Comparison of ENCODE assay signal across 10 cellular contexts in the genomic region with DNA sequence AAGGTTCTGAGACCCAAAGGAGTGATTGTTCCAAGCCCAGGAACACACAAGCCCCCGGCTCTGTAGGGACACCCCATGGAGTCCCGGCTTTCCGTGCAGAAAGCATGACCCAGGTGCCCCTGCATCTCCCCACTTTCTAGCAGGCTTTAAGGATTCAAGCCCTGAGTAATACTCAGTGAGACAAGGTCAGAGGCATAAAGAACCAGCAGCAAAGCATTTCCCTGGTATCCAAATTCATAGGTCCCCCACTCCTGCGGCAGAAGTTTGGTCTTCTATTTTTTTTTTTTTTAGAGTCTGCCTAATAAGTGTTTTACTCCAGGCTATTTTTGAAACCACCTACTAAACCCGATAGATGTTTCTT. TPM values are rescaled to one million over a fixed set of nuclear protein-coding genes. Genes with fewer than 3 reads are reported as not detected.
DNase-seq lines count a peak whose midpoint lies in the region; ATAC-seq and TF ChIP-seq lines count a peak whose summit lies in the region.
"Had no signal": no experiment of that assay in that cellular context is flagged by ENCODE, and none has a peak within 500 bp of the region (broad histone marks: within the 10 kb centered on the region; RNA-seq: fewer than 3 reads in every experiment).

No MANE protein-coding gene starts in this region.

- no peaks in the 10 kb centered on the region for H3K9me3 Mint-ChIP-seq in stimulated activated naive B cell treated with anti-CD40 and anti-IgM and Interleukin-4, amounts not matched to agents 10 μg/mL and 1 μg/mL and 100 μg/mL, for 72 hours

- no peaks in the 10 kb centered on the region for H3K36me3 ChIP-seq in liver (ENCODE audit: control insufficient read depth in 4 of 4, insufficient read depth in 3 of 4, low read depth in 1 of 4, low read length in 3 of 4)

- H3K27ac ChIP-seq in liver (ENCODE audit: low read depth in 1 of 2, low read length in 2 of 2): peak overlapping the region; percentile 38 to 83
- H3K27ac ChIP-seq: SJSA1 had no signal

- ATAC-seq in stimulated activated naive B cell treated with anti-CD40 and anti-IgM and Interleukin-4, amounts not matched to agents 10 μg/mL and 1 μg/mL and 100 μg/mL, for 72 hours (replicated peaks): no peak

- H3K9me3 ChIP-seq in liver (ENCODE audit: control insufficient read depth in 4 of 4, low read length in 3 of 4): no peaks in the 10 kb centered on the region
- H3K9me3 ChIP-seq: SJSA1 had no signal

- peak overlapping the region; percentile 31 for H3K27ac Mint-ChIP-seq in stimulated activated naive B cell treated with anti-CD40 and anti-IgM and Interleukin-4, amounts not matched to agents 10 μg/mL and 1 μg/mL and 100 μg/mL, for 72 hours

- TF ChIP-seq RAD21 in liver (IDR thresholded peaks at IDR 0.05): no peak

- no peaks in the 10 kb centered on the region for H3K27me3 Mint-ChIP-seq in stimulated activated naive B cell treated with anti-CD40 and anti-IgM and Interleukin-4, amounts not matched to agents 10 μg/mL and 1 μg/mL and 100 μg/mL, for 72 hours

- H3K9ac ChIP-seq in liver (ENCODE audit: low read depth in 1 of 2, low read length in 2 of 2): peak overlapping the region; percentile 17 to 48

- H3K4me3 Mint-ChIP-seq in stimulated activated naive B cell treated with anti-CD40 and anti-IgM and Interleukin-4, amounts not matched to agents 10 μg/mL and 1 μg/mL and 100 μg/mL, for 72 hours: peak overlapping the region; percentile 57 to 71

- DNase-seq in cardiac fibroblast (ENCODE audit: low read depth in 2 of 2) (no peak), ureter (ENCODE audit: low spot score) (no peak), NCI-H1436 treated with DMSO at 0.1 percent for 48 hours (lab: John Stamatoyannopoulos, UW) (no peak), NCI-H2081 (lab: John Stamatoyannopoulos, UW) (no peak), T-helper 9 cell (no peak)
- no peak for DNase-seq in stimulated activated naive B cell treated with anti-CD40 and anti-IgM and Interleukin-4, amounts not matched to agents 10 μg/mL and 1 μg/mL and 100 μg/mL, for 72 hours
- DNase-seq: Kasumi-1 had no signal

- H3K27me3 ChIP-seq in liver (ENCODE audit: control insufficient read depth in 4 of 4, insufficient read depth in 4 of 4, low read length in 3 of 4): no peaks in the 10 kb centered on the region
- H3K27me3 ChIP-seq: SJSA1 had no signal

- 56% methylated on average over 5 of the region's 5 CpGs for WGBS in liver

- peak overlapping the region; percentile 4; the same call in 1 of the 2 replicates for H3K4me3 ChIP-seq in GM08714 (ENCODE audit: low read length)
- H3K4me3 ChIP-seq in cardiac fibroblast (replicated peaks in 1 of 2; ENCODE audit: low read depth in 2 of 2, low read length in 2 of 2): peak overlapping the region; percentile 17 to 21
- peak overlapping the region in 2 of 3 donors; percentile 28 to 31 for H3K4me3 ChIP-seq in liver (ENCODE audit: low read depth in 1 of 3, low read length in 3 of 3)
- H3K4me3 ChIP-seq: SJSA1 had no signal

- peaks cover 14 to 40% (median 38%) of the 10 kb centered on the region in 4 donors for H3K4me1 ChIP-seq in liver (ENCODE audit: control insufficient read depth in 4 of 4, insufficient read depth in 4 of 4, low read length in 3 of 4)

- no peak for TF ChIP-seq CTCF in cardiac fibroblast (IDR thresholded peaks at IDR 0.05; ENCODE audit: low read depth, low read length)
- no peak for TF ChIP-seq CTCF in liver (IDR thresholded peaks at IDR 0.05; ENCODE audit: low read depth, low read length, missing input control)

- peaks cover 2 to 8% of the 10 kb centered on the region in 2 donors for H3K36me3 Mint-ChIP-seq in stimulated activated naive B cell treated with anti-CD40 and anti-IgM and Interleukin-4, amounts not matched to agents 10 μg/mL and 1 μg/mL and 100 μg/mL, for 72 hours

- H3K4me1 Mint-ChIP-seq in stimulated activated naive B cell treated with anti-CD40 and anti-IgM and Interleukin-4, amounts not matched to agents 10 μg/mL and 1 μg/mL and 100 μg/mL, for 72 hours: peaks cover 18 to 20% of the 10 kb centered on the region in 2 donors

TF ChIP-seq in liver, 16 proteins besides CTCF, POLR2A, EP300 and RAD21:
- TF ChIP-seq NR2F2 (IDR thresholded peaks at IDR 0.05) (no peak), TAF1 (conservative IDR thresholded peaks at IDR 0.05) (no peak)
- TF ChIP-seq, protein P1, sequence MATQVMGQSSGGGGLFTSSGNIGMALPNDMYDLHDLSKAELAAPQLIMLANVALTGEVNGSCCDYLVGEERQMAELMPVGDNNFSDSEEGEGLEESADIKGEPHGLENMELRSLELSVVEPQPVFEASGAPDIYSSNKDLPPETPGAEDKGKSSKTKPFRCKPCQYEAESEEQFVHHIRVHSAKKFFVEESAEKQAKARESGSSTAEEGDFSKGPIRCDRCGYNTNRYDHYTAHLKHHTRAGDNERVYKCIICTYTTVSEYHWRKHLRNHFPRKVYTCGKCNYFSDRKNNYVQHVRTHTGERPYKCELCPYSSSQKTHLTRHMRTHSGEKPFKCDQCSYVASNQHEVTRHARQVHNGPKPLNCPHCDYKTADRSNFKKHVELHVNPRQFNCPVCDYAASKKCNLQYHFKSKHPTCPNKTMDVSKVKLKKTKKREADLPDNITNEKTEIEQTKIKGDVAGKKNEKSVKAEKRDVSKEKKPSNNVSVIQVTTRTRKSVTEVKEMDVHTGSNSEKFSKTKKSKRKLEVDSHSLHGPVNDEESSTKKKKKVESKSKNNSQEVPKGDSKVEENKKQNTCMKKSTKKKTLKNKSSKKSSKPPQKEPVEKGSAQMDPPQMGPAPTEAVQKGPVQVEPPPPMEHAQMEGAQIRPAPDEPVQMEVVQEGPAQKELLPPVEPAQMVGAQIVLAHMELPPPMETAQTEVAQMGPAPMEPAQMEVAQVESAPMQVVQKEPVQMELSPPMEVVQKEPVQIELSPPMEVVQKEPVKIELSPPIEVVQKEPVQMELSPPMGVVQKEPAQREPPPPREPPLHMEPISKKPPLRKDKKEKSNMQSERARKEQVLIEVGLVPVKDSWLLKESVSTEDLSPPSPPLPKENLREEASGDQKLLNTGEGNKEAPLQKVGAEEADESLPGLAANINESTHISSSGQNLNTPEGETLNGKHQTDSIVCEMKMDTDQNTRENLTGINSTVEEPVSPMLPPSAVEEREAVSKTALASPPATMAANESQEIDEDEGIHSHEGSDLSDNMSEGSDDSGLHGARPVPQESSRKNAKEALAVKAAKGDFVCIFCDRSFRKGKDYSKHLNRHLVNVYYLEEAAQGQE (IDR thresholded peaks at IDR 0.05): no peak
- TF ChIP-seq, protein P2, sequence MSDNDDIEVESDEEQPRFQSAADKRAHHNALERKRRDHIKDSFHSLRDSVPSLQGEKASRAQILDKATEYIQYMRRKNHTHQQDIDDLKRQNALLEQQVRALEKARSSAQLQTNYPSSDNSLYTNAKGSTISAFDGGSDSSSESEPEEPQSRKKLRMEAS (IDR thresholded peaks at IDR 0.05): no peak
TF ChIP-seq in liver: peak in this region for 0.

RNA-seq across cellular contexts. Expression of a gene that starts 16.3 kb away (rescaled TPM):
- total RNA-seq in liver (1 to 10 TPM; 4.2 to 6.6 TPM), ureter (21.1 TPM)
- polyA plus RNA-seq in liver: 1 to 10 TPM; 5.6 TPM

RNA-seq across cellular contexts. Expression of a gene that starts 18.0 kb away (rescaled TPM):
- total RNA-seq in liver (10 to 100 TPM in 1 of 2 donors, 1 to 10 TPM in 1; 6.8 to 14.2 TPM), ureter (31.5 TPM)
- 10 to 100 TPM in 1 of 2 donors, 1 to 10 TPM in 1; 8.5 to 18.7 TPM for polyA plus RNA-seq in liver
